23 cellular contexts compared by ENCODE assay signal in genomic region chr13:109428146-109428545, GRCh38.
"Had no signal": no experiment of that assay in that cellular context is flagged by ENCODE, and none has a peak within 500 bp of the region (broad histone marks: within the 10 kb centered on the region; RNA-seq: fewer than 3 reads in every experiment).

No MANE protein-coding gene starts in this region.

- H3K4me3 ChIP-seq: coronary artery, dorsolateral prefrontal cortex, esophagus squamous epithelium, gastrocnemius medialis, heart right ventricle, left lung, lower lobe of right lung, mucosa of descending colon had no signal

- H3K9me3 ChIP-seq: gastrocnemius medialis, lower lobe of right lung had no signal

- H3K36me3 ChIP-seq: esophagus squamous epithelium, gastrocnemius medialis, heart right ventricle, left lung, lower lobe of right lung had no signal

- H3K27me3 ChIP-seq: dorsolateral prefrontal cortex, esophagus squamous epithelium, gastrocnemius medialis, left lung had no signal

- H3K4me1 ChIP-seq: esophagus squamous epithelium, gastrocnemius medialis, heart right ventricle, left lung, lower lobe of right lung had no signal

- ATAC-seq: gastrocnemius medialis; heart right ventricle; left cardiac atrium; left lung; left ventricle myocardium superior; lower lobe of right lung; mucosa of descending colon; naive thymus-derived CD8-positive, alpha-beta T cell had no signal

- H3K27ac ChIP-seq: coronary artery, dorsolateral prefrontal cortex, esophagus squamous epithelium, gastrocnemius medialis, heart right ventricle, left lung, lower lobe of right lung had no signal

- DNase-seq: dermis blood vessel endothelial cell; dorsolateral prefrontal cortex; effector CD4-positive, alpha-beta T cell; effector memory CD4-positive, alpha-beta T cell; esophagus squamous epithelium; foreskin fibroblast; foreskin melanocyte; gastrocnemius medialis; glutamatergic neuron; head of caudate nucleus; heart right ventricle; hippocampal formation; islet precursor cell; kidney; left cardiac atrium; left lung; left ventricle myocardium superior; lower lobe of right lung; mesenchymal stem cell; mucosa of descending colon; naive B cell; naive thymus-derived CD8-positive, alpha-beta T cell had no signal
